In the genomic region with DNA sequence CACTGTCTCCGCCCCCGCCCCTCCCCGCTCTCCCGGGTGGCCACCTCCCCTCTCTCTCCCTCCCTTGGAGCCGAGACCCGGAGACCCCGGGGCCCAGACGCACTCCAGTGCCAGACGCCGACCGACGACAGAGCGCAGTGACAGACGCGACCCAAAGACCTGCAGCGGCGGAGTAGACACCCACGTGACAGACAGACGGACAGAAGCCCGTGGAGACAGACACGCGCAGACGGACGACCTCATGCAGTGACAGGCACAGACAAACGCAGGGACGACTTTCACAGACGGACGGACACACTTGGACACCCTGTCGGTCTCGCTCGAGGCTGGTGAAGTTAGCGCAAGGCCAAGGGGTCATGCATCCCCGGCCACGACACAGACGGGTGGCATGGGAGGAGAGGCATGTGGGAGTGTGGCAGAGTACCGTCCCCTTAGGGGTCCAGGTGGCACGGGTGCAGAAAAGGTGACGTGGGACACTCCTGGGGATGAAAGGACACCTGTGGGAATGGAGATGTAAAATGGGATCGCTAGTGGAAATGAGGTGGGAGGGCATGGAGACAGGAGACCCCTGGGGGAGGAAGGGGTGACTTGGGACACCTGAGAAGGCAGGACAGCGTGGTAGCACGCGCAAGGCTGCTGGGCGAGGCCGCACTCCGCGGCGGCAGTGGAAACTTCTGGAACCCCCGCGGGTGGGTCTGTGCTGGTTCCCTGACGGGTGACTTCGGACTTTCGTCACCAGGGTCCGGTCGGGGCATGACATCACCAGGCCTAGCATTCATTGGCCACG, we compare ENCODE assay signal across 1 cellular context.
A peak's percentile ranks its signal among the peaks of the same experiment; 100 is the strongest.
TF ChIP-seq lines count a peak whose summit lies in the region.

No MANE protein-coding gene starts in this region.

TF ChIP-seq in K562, 482 proteins besides CTCF, POLR2A, EP300 and RAD21 (continued from another document):
- TF ChIP-seq, protein P1, sequence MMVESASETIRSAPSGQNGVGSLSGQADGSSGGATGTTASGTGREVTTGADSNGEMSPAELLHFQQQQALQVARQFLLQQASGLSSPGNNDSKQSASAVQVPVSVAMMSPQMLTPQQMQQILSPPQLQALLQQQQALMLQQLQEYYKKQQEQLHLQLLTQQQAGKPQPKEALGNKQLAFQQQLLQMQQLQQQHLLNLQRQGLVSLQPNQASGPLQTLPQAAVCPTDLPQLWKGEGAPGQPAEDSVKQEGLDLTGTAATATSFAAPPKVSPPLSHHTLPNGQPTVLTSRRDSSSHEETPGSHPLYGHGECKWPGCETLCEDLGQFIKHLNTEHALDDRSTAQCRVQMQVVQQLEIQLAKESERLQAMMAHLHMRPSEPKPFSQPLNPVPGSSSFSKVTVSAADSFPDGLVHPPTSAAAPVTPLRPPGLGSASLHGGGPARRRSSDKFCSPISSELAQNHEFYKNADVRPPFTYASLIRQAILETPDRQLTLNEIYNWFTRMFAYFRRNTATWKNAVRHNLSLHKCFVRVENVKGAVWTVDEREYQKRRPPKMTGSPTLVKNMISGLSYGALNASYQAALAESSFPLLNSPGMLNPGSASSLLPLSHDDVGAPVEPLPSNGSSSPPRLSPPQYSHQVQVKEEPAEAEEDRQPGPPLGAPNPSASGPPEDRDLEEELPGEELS (CRISPR knock-in tag; IDR thresholded peaks at IDR 0.05; ENCODE audit: borderline replicate concordance): peak; percentile 58; the same call in 1 of the 2 replicates
- TF ChIP-seq SMARCE1 (IDR thresholded peaks at IDR 0.05) (peak; percentile 47; the same call in 1 of the 2 replicates), CEBPG (CRISPR knock-in tag; IDR thresholded peaks at IDR 0.05) (peak; percentile 57; the same call in 1 of the 2 replicates), CEBPG (tag; conservative IDR thresholded peaks at IDR 0.05 in 1 of 2, IDR thresholded peaks at IDR 0.05 in 1 of 2) (no peak), ZNF232 (CRISPR knock-in tag; IDR thresholded peaks at IDR 0.05) (peak; percentile 52; the same call in 1 of the 2 replicates), YY1 (IDR thresholded peaks at IDR 0.05; ENCODE audit: borderline replicate concordance in 1 of 3, control insufficient read depth in 1 of 3, extremely low read depth in 1 of 3, insufficient read depth in 3 of 3, insufficient read length in 1 of 3, insufficient replicate concordance in 2 of 3, low read depth in 1 of 3, low read length in 2 of 3) (peak in 1 of 3 experiments; percentile 20), MTA3 (IDR thresholded peaks at IDR 0.05; ENCODE audit: borderline replicate concordance) (0 out of 2 replicates have a peak, but pooled peaks have one; percentile 32), ZNF644 (tag; IDR thresholded peaks at IDR 0.05; ENCODE audit: low read depth) (no peak), ESRRA (IDR thresholded peaks at IDR 0.05; ENCODE audit: borderline replicate concordance, low read depth) (no peak)
- TF ChIP-seq, protein P2, sequence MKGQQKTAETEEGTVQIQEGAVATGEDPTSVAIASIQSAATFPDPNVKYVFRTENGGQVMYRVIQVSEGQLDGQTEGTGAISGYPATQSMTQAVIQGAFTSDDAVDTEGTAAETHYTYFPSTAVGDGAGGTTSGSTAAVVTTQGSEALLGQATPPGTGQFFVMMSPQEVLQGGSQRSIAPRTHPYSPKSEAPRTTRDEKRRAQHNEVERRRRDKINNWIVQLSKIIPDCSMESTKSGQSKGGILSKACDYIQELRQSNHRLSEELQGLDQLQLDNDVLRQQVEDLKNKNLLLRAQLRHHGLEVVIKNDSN (CRISPR knock-in tag; IDR thresholded peaks at IDR 0.05): peak; percentile 88
